1 cellular context compared by ENCODE assay signal in genomic region chr1:42323551-42323950, GRCh38.
TF ChIP-seq lines count a peak whose summit lies in the region.

No MANE protein-coding gene starts in this region.

TF ChIP-seq in K562, 482 proteins besides CTCF, POLR2A, EP300 and RAD21:
- TF ChIP-seq MAFG (tag; conservative IDR thresholded peaks at IDR 0.05) (peak; percentile 24; the same call in 1 of the 2 replicates), CTBP1 (IDR thresholded peaks at IDR 0.05; ENCODE audit: borderline replicate concordance) (no peak), ZNF316 (IDR thresholded peaks at IDR 0.05) (peak; percentile 50; the same call in 1 of the 2 replicates), C11orf30 (IDR thresholded peaks at IDR 0.05; ENCODE audit: low read depth) (peak; percentile 59), ETS2 (tag; IDR thresholded peaks at IDR 0.05; ENCODE audit: borderline replicate concordance, poor library complexity, severe bottlenecking) (no peak)
